In the genomic region with DNA sequence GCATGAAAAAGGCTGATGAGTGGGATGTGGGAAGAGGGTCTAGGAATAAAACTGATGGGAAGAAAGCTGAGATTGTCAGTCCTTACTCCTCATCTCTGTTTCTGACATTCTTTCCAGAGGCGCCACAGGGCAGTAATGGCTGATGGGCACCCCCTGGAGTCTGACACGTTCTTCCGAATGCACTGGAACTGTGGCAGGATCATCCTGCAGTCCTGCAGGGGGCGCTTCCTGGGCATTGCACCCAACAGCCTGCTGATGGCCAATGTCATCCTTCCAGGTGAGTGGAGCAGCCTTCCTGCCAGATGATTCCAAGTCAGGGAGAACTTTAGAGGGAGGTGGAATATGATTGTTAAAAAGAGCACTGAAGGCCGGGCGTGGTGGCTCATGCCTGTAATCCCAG, we compare ENCODE assay signal across 8 cellular contexts. TPM values are rescaled to one million over a fixed set of nuclear protein-coding genes. Genes with fewer than 3 reads are reported as not detected.
DNase-seq lines count a peak whose midpoint lies in the region; ATAC-seq and TF ChIP-seq lines count a peak whose summit lies in the region.
"Had no signal": no experiment of that assay in that cellular context is flagged by ENCODE, and none has a peak within 500 bp of the region (broad histone marks: within the 10 kb centered on the region; RNA-seq: fewer than 3 reads in every experiment).

No MANE protein-coding gene starts in this region.

- DNase-seq in DMS53 (lab: John Stamatoyannopoulos, UW) (peak; percentile 61), DMS53 treated with DMSO at 0.1 percent for 48 hours (lab: John Stamatoyannopoulos, UW; ENCODE audit: unreplicated experiment) (no peak), lower lobe of right lung (no peak), prostate gland (ENCODE audit: low spot score) (no peak)
- DNase-seq: NCI-H526 treated with DMSO at 0.1 percent for 48 hours, pancreas had no signal

- intact Hi-C loops in lower lobe of right lung (cut with DNase I) (no loop called here), prostate gland (cut with DNase I) (no loop called here)

- no peak overlapping the region for H3K9ac ChIP-seq in OCI-LY3 (ENCODE audit: low read length)

- no peak for ATAC-seq in lower lobe of right lung
- no peak for ATAC-seq in HG02571 (IDR thresholded peaks at IDR 0.05; ENCODE audit: unreplicated experiment)
- ATAC-seq: pancreas had no signal

- no peak overlapping the region for H2AFZ ChIP-seq in OCI-LY3 (ENCODE audit: low read depth, low read length)

- WGBS in prostate gland: 69% methylated on average over 6 of the region's 6 CpGs

- no peak for TF ChIP-seq POLR2A in prostate gland (IDR thresholded peaks at IDR 0.05)

- TF ChIP-seq CTCF in OCI-LY3 (IDR thresholded peaks at IDR 0.05; ENCODE audit: low read depth, low read length) (peak; percentile 24), lower lobe of right lung (IDR thresholded peaks at IDR 0.05) (peak; percentile 12), prostate gland (IDR thresholded peaks at IDR 0.05) (no peak)

- no peaks in the 10 kb centered on the region for H3K36me3 ChIP-seq in OCI-LY3 (replicated peaks; ENCODE audit: low read depth, low read length)
- H3K36me3 ChIP-seq in lower lobe of right lung: no peaks in the 10 kb centered on the region
- no peaks in the 10 kb centered on the region for H3K36me3 ChIP-seq in prostate gland
- H3K36me3 ChIP-seq: pancreas had no signal

- no peaks in the 10 kb centered on the region for H3K79me2 ChIP-seq in OCI-LY3 (ENCODE audit: low read length)

- no peak overlapping the region for H3K4me3 ChIP-seq in OCI-LY3 (ENCODE audit: low read length)
- no peak overlapping the region for H3K4me3 ChIP-seq in lower lobe of right lung
- no peak overlapping the region for H3K4me3 ChIP-seq in prostate gland
- H3K4me3 ChIP-seq: pancreas had no signal

- H3K9me3 ChIP-seq in OCI-LY3 (ENCODE audit: insufficient read depth, low read length) (no peaks in the 10 kb centered on the region), lower lobe of right lung (no peaks in the 10 kb centered on the region), prostate gland (no peaks in the 10 kb centered on the region)
- H3K9me3 ChIP-seq: pancreas had no signal

- H3K27me3 ChIP-seq in OCI-LY3 (ENCODE audit: low read depth, low read length) (no peaks in the 10 kb centered on the region), lower lobe of right lung (ENCODE audit: low read depth) (no peaks in the 10 kb centered on the region), prostate gland (replicated peaks; ENCODE audit: insufficient read depth) (no peaks in the 10 kb centered on the region)
- H3K27me3 ChIP-seq: pancreas had no signal

- peaks cover 11% of the 10 kb centered on the region for H3K4me1 ChIP-seq in OCI-LY3 (ENCODE audit: low read length)
- no peaks in the 10 kb centered on the region for H3K4me1 ChIP-seq in lower lobe of right lung
- no peaks in the 10 kb centered on the region for H3K4me1 ChIP-seq in prostate gland (replicated peaks)

- H3K4me2 ChIP-seq in OCI-LY3 (ENCODE audit: low read length): no peak overlapping the region

- no peaks in the 10 kb centered on the region for H4K20me1 ChIP-seq in OCI-LY3 (ENCODE audit: insufficient read depth, low read length)

- H3K27ac ChIP-seq in OCI-LY3 (ENCODE audit: low read length): no peak overlapping the region
- no peak overlapping the region for H3K27ac ChIP-seq in lower lobe of right lung
- no peak overlapping the region for H3K27ac ChIP-seq in prostate gland
- H3K27ac ChIP-seq: pancreas had no signal

RNA-seq across cellular contexts. Expression of gene FSCN3, which starts 4.8 kb away (rescaled TPM):
- total RNA-seq in lower lobe of right lung (not detected), prostate gland (1 to 10 TPM; 1.2 to 7.6 TPM)

RNA-seq across cellular contexts. Expression of gene ARF5, which starts 10.1 kb away (rescaled TPM):
- total RNA-seq in lower lobe of right lung: 88.6 TPM
- 100 to 1,000 TPM; 194 to 218 TPM for total RNA-seq in prostate gland

RNA-seq across cellular contexts. Expression of gene GCC1, which starts 12.9 kb away (rescaled TPM):
- 17.4 TPM for total RNA-seq in lower lobe of right lung
- 10 to 100 TPM; 22.5 to 32.3 TPM for total RNA-seq in prostate gland

RNA-seq across cellular contexts. Expression of gene PAX4, which starts 19.6 kb away (rescaled TPM):
- total RNA-seq in lower lobe of right lung: not detected
- not detected for total RNA-seq in prostate gland

RNA-seq across cellular contexts. Expression of gene SND1, which starts 53.7 kb away (rescaled TPM):
- total RNA-seq in lower lobe of right lung (142 TPM), prostate gland (100 to 1,000 TPM; 175 to 190 TPM)

Comparison
In these comparisons a context has a peak if more than half of its experiments do, and no peak if none do; other contexts are left out.
1. CTCF ChIP-seq: peak in OCI-LY3 (single experiment) and lower lobe of right lung (single experiment); none in prostate gland (0 of 4).